In the genomic region with DNA sequence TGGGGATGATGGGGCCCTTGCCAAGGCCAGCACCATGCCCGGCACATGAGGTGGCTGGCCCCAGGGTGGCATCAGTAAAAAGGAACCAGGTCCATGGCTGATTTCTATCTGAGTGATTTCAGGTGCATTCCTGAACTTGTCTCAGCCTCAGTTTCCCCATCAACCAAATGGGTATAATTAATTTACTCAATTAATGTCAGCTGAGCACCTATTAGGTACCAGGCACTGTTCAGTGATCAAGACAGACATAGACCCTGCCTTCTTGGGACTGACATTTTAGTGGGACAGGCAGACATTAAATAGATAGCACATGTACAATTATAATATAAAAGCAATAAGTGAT, we compare ENCODE assay signal across 11 cellular contexts. TPM values are rescaled to one million over a fixed set of nuclear protein-coding genes. Genes with fewer than 3 reads are reported as not detected.
A peak's percentile ranks its signal among the peaks of the same experiment; 100 is the strongest.
DNase-seq lines count a peak whose midpoint lies in the region; ATAC-seq and TF ChIP-seq lines count a peak whose summit lies in the region.
"Had no signal": no experiment of that assay in that cellular context is flagged by ENCODE, and none has a peak within 500 bp of the region (broad histone marks: within the 10 kb centered on the region; RNA-seq: fewer than 3 reads in every experiment).

No MANE protein-coding gene starts in this region.

- 0 out of 2 replicates have a peak overlapping the region, but pooled peaks have one; percentile 65 for H3K9ac ChIP-seq in PC-3 (ENCODE audit: low read length)
- peak overlapping the region in 1 of 2 donors; percentile 10 for H3K9ac ChIP-seq in mucosa of rectum (ENCODE audit: low read depth in 1 of 2, low read length in 2 of 2)
- H3K9ac ChIP-seq: parathyroid adenoma had no signal

- no TSS peak for BruUV-seq in PC-3 (replicated peaks; lab: Mats Ljungman, UMichigan)

- CTCF ChIA-PET in PC-3 (lab: Charles Lee) = interaction anchor here (1.2 kb wide), 1 partner anchor 51 kb away, joined by 8 read pairs; a partner anchor contains a TSS

- no peak for DNase-seq in PC-3
- no peak for DNase-seq in stomach
- no peak for DNase-seq in BE2C
- no peak for DNase-seq in activated T-cell treated with anti-CD3 and anti-CD28 coated beads, Interleukin-2, amount 50 U/mL, for 24 hours
- no peak for DNase-seq in AG20443 (ENCODE audit: low spot score)
- no peak for DNase-seq in effector CD4-positive, alpha-beta T cell
- DNase-seq: activated CD4-positive, alpha-beta T cell treated with anti-CD3 and anti-CD28 coated beads, Interleukin-2, amount 50 U/mL, for 1 hour; activated naive CD4-positive, alpha-beta T cell treated with anti-CD3 and anti-CD28 coated beads for 36 hours had no signal

- peak overlapping the region; percentile 92 for H3K27ac ChIP-seq in PC-3 (ENCODE audit: low read length)
- peak overlapping the region; percentile 29 to 66 for H3K27ac ChIP-seq in mucosa of rectum (ENCODE audit: low read depth in 2 of 2, low read length in 2 of 2)
- peak overlapping the region; percentile 87 to 92 (median 90) for H3K27ac ChIP-seq in stomach
- H3K27ac ChIP-seq: parathyroid adenoma had no signal

- no peak for TF ChIP-seq EP300 in stomach (IDR thresholded peaks at IDR 0.05)

- H3K36me3 Mint-ChIP-seq in brain = peaks cover 24% of the 10 kb centered on the region
- H3K36me3 Mint-ChIP-seq in activated T-cell treated with anti-CD3 and anti-CD28 coated beads, Interleukin-2, amount 50 U/mL, for 24 hours (ENCODE audit: low read depth) = peaks cover 96% of the 10 kb centered on the region

- peak overlapping the region; percentile 31 to 96 (median 88) for H3K27ac Mint-ChIP-seq in brain
- H3K27ac Mint-ChIP-seq in activated T-cell treated with anti-CD3 and anti-CD28 coated beads, Interleukin-2, amount 50 U/mL, for 24 hours = no peak overlapping the region
- H3K27ac Mint-ChIP-seq: activated naive CD4-positive, alpha-beta T cell treated with anti-CD3 and anti-CD28 coated beads for 36 hours had no signal

- no peaks in the 10 kb centered on the region for H3K9me2 ChIP-seq in PC-3 (replicated peaks; ENCODE audit: low read length)

- H3K27me3 ChIP-seq in PC-3 (ENCODE audit: low read length) = no peaks in the 10 kb centered on the region
- H3K27me3 ChIP-seq in mucosa of rectum (ENCODE audit: control insufficient read depth in 2 of 2, insufficient read depth in 2 of 2, low read length in 2 of 2) = no peaks in the 10 kb centered on the region
- no peaks in the 10 kb centered on the region for H3K27me3 ChIP-seq in stomach
- no peaks in the 10 kb centered on the region for H3K27me3 ChIP-seq in BE2C

- peaks cover 0 to 3% (median 0%) of the 10 kb centered on the region in 5 experiments for H3K9me3 Mint-ChIP-seq in brain
- no peaks in the 10 kb centered on the region for H3K9me3 Mint-ChIP-seq in activated T-cell treated with anti-CD3 and anti-CD28 coated beads, Interleukin-2, amount 50 U/mL, for 24 hours
- H3K9me3 Mint-ChIP-seq: activated naive CD4-positive, alpha-beta T cell treated with anti-CD3 and anti-CD28 coated beads for 36 hours had no signal

- H4K20me1 ChIP-seq in PC-3 (ENCODE audit: low read length) = no peaks in the 10 kb centered on the region

- intact Hi-C loops in PC-3 (cut with micrococcal nuclease) = loop anchor here (1.0 to 2.0 kb wide), 2 partner anchors 41 to 51 kb away; a partner anchor contains a TSS
- intact Hi-C loops in stomach (cut with DNase I; ENCODE audit: low total_unique reads) = loop anchor here (10.0 kb wide), 1 partner anchor 49 kb away; a partner anchor contains a TSS

- no peak overlapping the region for H2AFZ ChIP-seq in PC-3 (ENCODE audit: low read length)
- H2AFZ ChIP-seq: parathyroid adenoma had no signal

- H3K4me3 Mint-ChIP-seq in brain = peak overlapping the region in 2 of 5 experiments; percentile 32 to 44
- H3K4me3 Mint-ChIP-seq in activated T-cell treated with anti-CD3 and anti-CD28 coated beads, Interleukin-2, amount 50 U/mL, for 24 hours = no peak overlapping the region
- H3K4me3 Mint-ChIP-seq: activated naive CD4-positive, alpha-beta T cell treated with anti-CD3 and anti-CD28 coated beads for 36 hours had no signal

- H3K4me1 ChIP-seq in PC-3 (ENCODE audit: insufficient read depth, low read length) (peaks cover 25% of the 10 kb centered on the region), mucosa of rectum (ENCODE audit: control insufficient read depth in 2 of 2, insufficient read depth in 2 of 2, low read length in 2 of 2) (peaks cover 12 to 26% of the 10 kb centered on the region in 2 donors), stomach (peaks cover 47 to 72% (median 57%) of the 10 kb centered on the region in 4 donors), BE2C (peaks cover 22% of the 10 kb centered on the region)

- H3K36me3 ChIP-seq in PC-3 (ENCODE audit: low read depth, low read length) = peaks cover 15% of the 10 kb centered on the region; the same call in 1 of the 2 replicates
- peaks cover 2 to 16% of the 10 kb centered on the region in 2 donors for H3K36me3 ChIP-seq in mucosa of rectum (ENCODE audit: control insufficient read depth in 2 of 2, insufficient read depth in 2 of 2, low read length in 2 of 2)
- H3K36me3 ChIP-seq in stomach = peaks cover 14 to 61% (median 32%) of the 10 kb centered on the region in 4 donors
- H3K36me3 ChIP-seq in BE2C = peaks cover 34% of the 10 kb centered on the region

- H3K9me3 ChIP-seq in PC-3 (ENCODE audit: low read length) (no peaks in the 10 kb centered on the region), mucosa of rectum (ENCODE audit: control insufficient read depth in 2 of 2, low read length in 2 of 2) (no peaks in the 10 kb centered on the region), stomach (no peaks in the 10 kb centered on the region), BE2C (no peaks in the 10 kb centered on the region)

- H3K4me2 ChIP-seq in PC-3 (ENCODE audit: low read length) = peak overlapping the region; percentile 71

- no peak for TF ChIP-seq POLR2A in stomach (IDR thresholded peaks at IDR 0.05)

- H3K79me2 ChIP-seq in PC-3 (ENCODE audit: low read length) = no peaks in the 10 kb centered on the region
- H3K79me2 ChIP-seq: parathyroid adenoma had no signal

- peaks cover 9% of the 10 kb centered on the region for H3K27me3 Mint-ChIP-seq in brain
- H3K27me3 Mint-ChIP-seq in activated T-cell treated with anti-CD3 and anti-CD28 coated beads, Interleukin-2, amount 50 U/mL, for 24 hours = no peaks in the 10 kb centered on the region

- H3K4me1 Mint-ChIP-seq in brain = peaks cover 53% of the 10 kb centered on the region
- peaks cover 12% of the 10 kb centered on the region for H3K4me1 Mint-ChIP-seq in activated T-cell treated with anti-CD3 and anti-CD28 coated beads, Interleukin-2, amount 50 U/mL, for 24 hours (ENCODE audit: low read depth)

- no peak for ATAC-seq in PC-3

- H3K4me3 ChIP-seq in PC-3 (ENCODE audit: low read length) = peak overlapping the region; percentile 45; the same call in 1 of the 2 replicates
- H3K4me3 ChIP-seq in mucosa of rectum (ENCODE audit: low read length in 2 of 2) = no peak overlapping the region
- no peak overlapping the region for H3K4me3 ChIP-seq in stomach
- H3K4me3 ChIP-seq in BE2C (ENCODE audit: low read depth, low read length) = no peak overlapping the region

- TF ChIP-seq CTCF in PC-3 (conservative IDR thresholded peaks at IDR 0.05; ENCODE audit: low read depth, low read length) = no peak
- no peak for TF ChIP-seq CTCF in brain (conservative IDR thresholded peaks at IDR 0.05)
- TF ChIP-seq CTCF in stomach (IDR thresholded peaks at IDR 0.05) = no peak
- no peak for TF ChIP-seq CTCF in BE2C (IDR thresholded peaks at IDR 0.05; ENCODE audit: low read depth, low read length)

- WGBS in stomach, 5 donors = 11 to 29% (median 22%) methylated on average over 1 of the region's 1 CpG

- H3F3A ChIP-seq in PC-3 (ENCODE audit: low read length, unreplicated experiment) = peaks cover 6% of the 10 kb centered on the region

- POLR2A ChIA-PET in PC-3 (lab: Charles Lee; ENCODE audit: unreplicated experiment) = no interaction called here

RNA-seq across cellular contexts. Expression of a gene that starts 50.9 kb away (rescaled TPM):
- total RNA-seq in PC-3 (2014; rRNA removed) (28.1 and 31.9 TPM in 2 replicates), stomach (10 to 100 TPM; 15.6 to 36.7 (median 28.0) TPM)
- polyA plus RNA-seq in brain (ENCODE audit: insufficient read depth, low read depth, low replicate concordance) (5.2 TPM), stomach (1 to 10 TPM; 3.0 to 6.8 (median 4.9) TPM)
- 12.8 TPM for polyA plus RNA-seq in BE2C (2012; ENCODE audit: insufficient read depth, insufficient read length, low read depth)
